ENCODE assay signal across 29 cellular contexts in the genomic region with DNA sequence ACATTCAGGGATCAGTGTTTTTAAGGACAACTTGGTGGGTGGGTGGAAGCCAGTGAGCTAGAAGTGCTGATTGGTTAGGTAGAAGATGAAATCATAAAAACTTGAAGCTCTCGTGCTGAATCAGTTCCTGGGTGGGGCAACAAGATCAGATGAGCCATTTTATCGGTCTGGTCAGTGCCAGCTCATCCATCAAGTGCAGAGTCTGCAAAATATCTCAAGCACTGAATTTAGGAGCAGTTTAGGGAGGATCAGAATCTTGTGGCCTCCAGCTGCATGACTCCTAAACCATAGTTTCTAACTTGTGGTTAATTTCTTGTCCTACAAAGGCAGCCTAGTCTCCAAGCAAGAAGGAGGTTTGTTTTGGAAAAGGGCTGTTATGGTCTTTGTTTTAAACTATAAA.
A peak's percentile ranks its signal among the peaks of the same experiment; 100 is the strongest.
DNase-seq lines count a peak whose midpoint lies in the region; ATAC-seq and TF ChIP-seq lines count a peak whose summit lies in the region.
"Had no signal": no experiment of that assay in that cellular context is flagged by ENCODE, and none has a peak within 500 bp of the region (broad histone marks: within the 10 kb centered on the region; RNA-seq: fewer than 3 reads in every experiment).

No MANE protein-coding gene starts in this region.

- no peaks in the 10 kb centered on the region for H3K27me3 Mint-ChIP-seq in CD8-positive, alpha-beta memory T cell
- H3K27me3 Mint-ChIP-seq: activated naive CD8-positive, alpha-beta T cell treated with anti-CD3 and anti-CD28 coated beads for 36 hours; central memory CD8-positive, alpha-beta T cell had no signal

- no peaks in the 10 kb centered on the region for H3K4me1 Mint-ChIP-seq in CD8-positive, alpha-beta memory T cell
- H3K4me1 Mint-ChIP-seq: activated naive CD8-positive, alpha-beta T cell treated with anti-CD3 and anti-CD28 coated beads for 36 hours; CD14-positive monocyte; central memory CD8-positive, alpha-beta T cell had no signal

- POLR2A ChIA-PET in HCT116 (lab: Charles Lee): no interaction called here
- POLR2A ChIA-PET in CD8-positive, alpha-beta memory T cell (lab: Charles Lee): no interaction called here

- H3K27ac Mint-ChIP-seq in CD8-positive, alpha-beta memory T cell: no peak overlapping the region
- H3K27ac Mint-ChIP-seq: activated CD8-positive, alpha-beta T cell treated with anti-CD3 and anti-CD28 coated beads, Interleukin-2, amount 10 ng/mL, durations not matched to agents 7 days and 5 days; activated naive CD8-positive, alpha-beta T cell treated with anti-CD3 and anti-CD28 coated beads for 36 hours; CD14-positive monocyte; T-helper 1 cell treated with Interleukin-12 subunit alpha and Interleukin-12 subunit beta and Interleukin-4 antibody, amounts not matched to agents 30 μg/mL and 1 μg/mL, for 36 hours had no signal

- no peaks in the 10 kb centered on the region for H3K9me3 ChIP-seq in HCT116 (ENCODE audit: control insufficient read depth in 1 of 2, insufficient read depth in 1 of 2, low read depth in 1 of 2, low read length in 2 of 2)
- H3K9me3 ChIP-seq in fibroblast of lung (ENCODE audit: control insufficient read depth, insufficient read depth, low read depth, low read length): no peaks in the 10 kb centered on the region
- no peaks in the 10 kb centered on the region for H3K9me3 ChIP-seq in smooth muscle cell (replicated peaks; ENCODE audit: low read depth)
- no peaks in the 10 kb centered on the region for H3K9me3 ChIP-seq in uterus
- no peaks in the 10 kb centered on the region for H3K9me3 ChIP-seq in CD8-positive, alpha-beta memory T cell (ENCODE audit: low read length)
- H3K9me3 ChIP-seq: ascending aorta, MG63, right atrium auricular region, SK-N-SH, upper lobe of left lung had no signal

- H3K79me2 ChIP-seq in HCT116 (ENCODE audit: insufficient read depth, low read length) (no peaks in the 10 kb centered on the region), fibroblast of lung (ENCODE audit: control insufficient read depth, insufficient read depth, low read length) (no peaks in the 10 kb centered on the region), smooth muscle cell (ENCODE audit: low read depth) (no peaks in the 10 kb centered on the region)

- no peak for TF ChIP-seq CTCF in HCT116 (IDR thresholded peaks at IDR 0.05 in 2 of 3, conservative IDR thresholded peaks at IDR 0.05 in 1 of 3; ENCODE audit: borderline replicate concordance in 1 of 3, insufficient read depth in 1 of 3, low read depth in 2 of 3, low read length in 2 of 3)
- no peak for TF ChIP-seq CTCF in fibroblast of lung (conservative IDR thresholded peaks at IDR 0.05 in 1 of 2, IDR thresholded peaks at IDR 0.05 in 1 of 2; ENCODE audit: low read depth in 1 of 2, low read length in 2 of 2)
- no peak for TF ChIP-seq CTCF in smooth muscle cell (IDR thresholded peaks at IDR 0.05; ENCODE audit: borderline replicate concordance, insufficient read depth, poor library complexity, severe bottlenecking)
- TF ChIP-seq CTCF in uterus (IDR thresholded peaks at IDR 0.05): no peak

- intact Hi-C loops in HCT116 (cut with micrococcal nuclease) (no loop called here), uterus (cut with DNase I; ENCODE audit: low total_unique reads) (no loop called here)

- CTCF ChIA-PET in HCT116 (lab: Charles Lee): no interaction called here
- CTCF ChIA-PET in CD8-positive, alpha-beta memory T cell (lab: Charles Lee): no interaction called here

- no peaks in the 10 kb centered on the region for H3K36me3 Mint-ChIP-seq in CD8-positive, alpha-beta memory T cell
- H3K36me3 Mint-ChIP-seq: activated naive CD8-positive, alpha-beta T cell treated with anti-CD3 and anti-CD28 coated beads for 36 hours; CD14-positive monocyte had no signal

- no peak for TF ChIP-seq RAD21 in HCT116 (IDR thresholded peaks at IDR 0.05; ENCODE audit: low read depth)

- H3K4me2 ChIP-seq in HCT116 (ENCODE audit: low read length) (no peak overlapping the region), fibroblast of lung (ENCODE audit: extremely low read depth, insufficient read depth, low read length) (no peak overlapping the region), smooth muscle cell (peak overlapping the region; percentile 1)
- H3K4me2 ChIP-seq: SK-N-SH had no signal

- H3K27ac ChIP-seq in HCT116 (ENCODE audit: low read depth, low read length): no peak overlapping the region
- H3K27ac ChIP-seq in fibroblast of lung (ENCODE audit: insufficient read depth, low read length): no peak overlapping the region
- H3K27ac ChIP-seq in smooth muscle cell (ENCODE audit: low read depth): peak overlapping the region; percentile 51
- no peak overlapping the region for H3K27ac ChIP-seq in uterus
- H3K27ac ChIP-seq in CD8-positive, alpha-beta memory T cell (ENCODE audit: low read depth, low read length): no peak overlapping the region
- H3K27ac ChIP-seq: ascending aorta, heart left ventricle, right atrium auricular region, spleen, upper lobe of left lung had no signal

- H3K27me3 ChIP-seq in HCT116 (ENCODE audit: insufficient read depth, low read length) (no peaks in the 10 kb centered on the region), fibroblast of lung (ENCODE audit: control insufficient read depth, insufficient read depth, low read length) (no peaks in the 10 kb centered on the region), smooth muscle cell (ENCODE audit: low read depth) (no peaks in the 10 kb centered on the region), uterus (no peaks in the 10 kb centered on the region)
- no peaks in the 10 kb centered on the region for H3K27me3 ChIP-seq in CD8-positive, alpha-beta memory T cell (ENCODE audit: insufficient read depth, low read length, poor library complexity, severe bottlenecking)
- H3K27me3 ChIP-seq: ascending aorta, heart left ventricle, MG63, right atrium auricular region, spleen, upper lobe of left lung had no signal

- no peak overlapping the region for H3K9ac ChIP-seq in HCT116 (ENCODE audit: low read length)
- H3K9ac ChIP-seq in fibroblast of lung (ENCODE audit: insufficient read depth, low read length): no peak overlapping the region
- H3K9ac ChIP-seq in smooth muscle cell (ENCODE audit: low read depth): no peak overlapping the region
- H3K9ac ChIP-seq: SK-N-SH had no signal

- H3K9me3 Mint-ChIP-seq in CD8-positive, alpha-beta memory T cell: no peaks in the 10 kb centered on the region
- H3K9me3 Mint-ChIP-seq: activated naive CD8-positive, alpha-beta T cell treated with anti-CD3 and anti-CD28 coated beads for 36 hours; central memory CD8-positive, alpha-beta T cell had no signal

- H3K36me3 ChIP-seq in HCT116 (ENCODE audit: control insufficient read depth in 1 of 2, insufficient read depth in 2 of 2, low read length in 2 of 2) (no peaks in the 10 kb centered on the region), fibroblast of lung (ENCODE audit: control insufficient read depth, insufficient read depth, low read length) (no peaks in the 10 kb centered on the region), smooth muscle cell (ENCODE audit: low read depth) (no peaks in the 10 kb centered on the region), uterus (no peaks in the 10 kb centered on the region)
- no peaks in the 10 kb centered on the region for H3K36me3 ChIP-seq in CD8-positive, alpha-beta memory T cell (ENCODE audit: insufficient read depth, low read length)
- H3K36me3 ChIP-seq: ascending aorta, heart left ventricle, MG63, right atrium auricular region, spleen, upper lobe of left lung had no signal

- no peaks in the 10 kb centered on the region for H3K9me2 ChIP-seq in HCT116 (ENCODE audit: insufficient read depth)
- H3K9me2 ChIP-seq: SK-N-SH had no signal

- WGBS in smooth muscle cell (ENCODE audit: low lambda C conversion rate): 32% methylated on average over 2 of the region's 2 CpGs

- ATAC-seq in HCT116 (no peak), GM18520 (IDR thresholded peaks at IDR 0.05; ENCODE audit: unreplicated experiment) (no peak)
- ATAC-seq: activated CD8-positive, alpha-beta T cell treated with anti-CD3 and anti-CD28 coated beads, Interleukin-2, amount 10 ng/mL, durations not matched to agents 7 days and 5 days; GM12878; heart left ventricle had no signal

- H4K20me1 ChIP-seq in HCT116 (ENCODE audit: insufficient read depth) (no peaks in the 10 kb centered on the region), fibroblast of lung (ENCODE audit: control insufficient read depth, extremely low read depth, insufficient read depth, low read length) (no peaks in the 10 kb centered on the region), smooth muscle cell (ENCODE audit: low read depth) (no peaks in the 10 kb centered on the region)

- H2AFZ ChIP-seq in HCT116 (ENCODE audit: low read depth, low read length, poor library complexity, severe bottlenecking) (peak overlapping the region; percentile 4), fibroblast of lung (ENCODE audit: low read length) (no peak overlapping the region), smooth muscle cell (ENCODE audit: low read depth) (peak overlapping the region; percentile 35)

- RAD21 ChIA-PET in HCT116 (lab: Charles Lee; ENCODE audit: low non-redundant PET in 1 of 2, low total read pairs in 2 of 2, uncharacterized antibody in 2 of 2, unreplicated experiment in 2 of 2): no interaction called here

- DNase-seq in HCT116 (ENCODE audit: low read depth, low spot score): no peak
- DNase-seq in T1000 (lab: John Stamatoyannopoulos, UW): peak; percentile 42
- DNase-seq in fibroblast of lung (ENCODE audit: low read depth in 2 of 2): peak; percentile 3 to 28
- no peak for DNase-seq in smooth muscle cell (lab: John Stamatoyannopoulos, UW; ENCODE audit: unreplicated experiment)
- DNase-seq in activated effector memory CD4-positive, alpha-beta T cell treated with anti-CD3 and anti-CD28 coated beads, Interleukin-2, amount 50 U/mL, for 16 hours: no peak
- DNase-seq in uterus: no peak
- no peak for DNase-seq in CD8-positive, alpha-beta memory T cell
- DNase-seq: activated CD4-positive, alpha-beta T cell treated with anti-CD3 and anti-CD28 coated beads for 1 hour; activated CD8-positive, alpha-beta T cell treated with anti-CD3 and anti-CD28 coated beads, Interleukin-2, amount 10 ng/mL, durations not matched to agents 7 days and 5 days; activated naive CD8-positive, alpha-beta T cell treated with anti-CD3 and anti-CD28 coated beads for 36 hours; activated T-cell treated with anti-CD3 and anti-CD28 coated beads for 4 hours; dermis blood vessel endothelial cell; heart left ventricle; MG63; NCI-H1417 treated with DMSO at 0.1 percent for 48 hours; NCI-H2081 treated with DMSO at 0.1 percent for 48 hours; NCI-H226; SK-N-SH; spleen; stimulated activated CD4-positive, alpha-beta T cell treated with anti-CD3 and anti-CD28 coated beads, Interleukin-2, amount 100 ng/mL, for 48 hours; substantia nigra; upper lobe of left lung had no signal

- BruUV-seq in HCT116 (replicated peaks; lab: Mats Ljungman, UMichigan): no TSS peak

- H3K4me3 ChIP-seq in HCT116 (replicated peaks in 1 of 2; ENCODE audit: low read depth in 1 of 2, low read length in 2 of 2) (no peak overlapping the region), fibroblast of lung (replicated peaks in 1 of 4; ENCODE audit: control extremely low read depth in 1 of 4, insufficient read depth in 1 of 4, low read depth in 3 of 4, low read length in 4 of 4) (no peak overlapping the region), smooth muscle cell (no peak overlapping the region), uterus (no peak overlapping the region)
- no peak overlapping the region for H3K4me3 ChIP-seq in CD8-positive, alpha-beta memory T cell (ENCODE audit: low read length)
- H3K4me3 ChIP-seq: ascending aorta, GM12878, heart left ventricle, MG63, right atrium auricular region, spleen, upper lobe of left lung had no signal

- peaks cover 6% of the 10 kb centered on the region for H3F3A ChIP-seq in smooth muscle cell (ENCODE audit: low read depth)

- no peak overlapping the region for H3K4me3 Mint-ChIP-seq in CD8-positive, alpha-beta memory T cell
- H3K4me3 Mint-ChIP-seq: activated CD8-positive, alpha-beta T cell treated with anti-CD3 and anti-CD28 coated beads, Interleukin-2, amount 10 ng/mL, durations not matched to agents 7 days and 5 days; activated naive CD8-positive, alpha-beta T cell treated with anti-CD3 and anti-CD28 coated beads for 36 hours; CD14-positive monocyte; central memory CD8-positive, alpha-beta T cell; T-helper 1 cell treated with Interleukin-12 subunit alpha and Interleukin-12 subunit beta and Interleukin-4 antibody, amounts not matched to agents 30 μg/mL and 1 μg/mL, for 36 hours had no signal

- no peaks in the 10 kb centered on the region for H3K4me1 ChIP-seq in HCT116 (ENCODE audit: control insufficient read depth in 1 of 2, insufficient read depth in 2 of 2, low read length in 2 of 2)
- H3K4me1 ChIP-seq in fibroblast of lung (ENCODE audit: control insufficient read depth, extremely low read depth, insufficient read depth, low read length): no peaks in the 10 kb centered on the region
- peaks cover 4% of the 10 kb centered on the region for H3K4me1 ChIP-seq in smooth muscle cell (ENCODE audit: low read depth)
- H3K4me1 ChIP-seq in uterus: no peaks in the 10 kb centered on the region
- no peaks in the 10 kb centered on the region for H3K4me1 ChIP-seq in CD8-positive, alpha-beta memory T cell (ENCODE audit: insufficient read depth, low read length)
- H3K4me1 ChIP-seq: ascending aorta, heart left ventricle, right atrium auricular region, spleen, upper lobe of left lung had no signal

- TF ChIP-seq POLR2A in HCT116 (IDR thresholded peaks at IDR 0.05; ENCODE audit: borderline replicate concordance, extremely low read depth, insufficient read depth, insufficient read length) (no peak), uterus (IDR thresholded peaks at IDR 0.05) (no peak)

Comparison
In these comparisons a context has a peak if more than half of its experiments do, and no peak if none do; other contexts are left out.
1. DNase-seq: peak in T1000 (single experiment) and fibroblast of lung (2 of 2); none in HCT116 (single experiment), smooth muscle cell (single experiment), activated effector memory CD4-positive, alpha-beta T cell treated with anti-CD3 and anti-CD28 coated beads, Interleukin-2, amount 50 U/mL, for 16 hours (single experiment), uterus (0 of 2) and CD8-positive, alpha-beta memory T cell (0 of 5).